In genomic region chr1:70140894-70141293, GRCh38 we compare ENCODE assay signal across 15 cellular contexts.
DNase-seq lines count a peak whose midpoint lies in the region; ATAC-seq and TF ChIP-seq lines count a peak whose summit lies in the region.
"Had no signal": no experiment of that assay in that cellular context is flagged by ENCODE, and none has a peak within 500 bp of the region (broad histone marks: within the 10 kb centered on the region; RNA-seq: fewer than 3 reads in every experiment).

No MANE protein-coding gene starts in this region.

- CTCF ChIA-PET in SK-N-SH (lab: Yijun Ruan, JAX), result interaction anchor here (3.6 kb wide), 1 partner anchor 9 kb away, joined by 29 read pairs; no protein-coding TSS in a partner anchor

- WGBS in SK-N-SH (ENCODE audit: low lambda C conversion rate), result 89% methylated on average over 3 of the region's 3 CpGs

- DNase-seq in EH (ENCODE audit: low read depth) (peak; percentile 44), SK-N-SH (no peak), epithelial cell of esophagus (ENCODE audit: low read depth) (peak; percentile 9), BE2C (no peak), colonic mucosa (no peak)
- no peak for DNase-seq in stimulated activated naive CD8-positive, alpha-beta T cell treated with anti-CD3 and anti-CD28 coated beads, Interleukin-15, Interleukin-2, amounts not matched to agents 100 U/mL and 50 U/mL, for 24 hours
- DNase-seq: activated effector memory CD4-positive, alpha-beta T cell treated with anti-CD3 and anti-CD28 coated beads, Interleukin-2, amount 50 U/mL, for 16 hours; GOT3; KBM-7; NCI-H1417; NCI-H748 treated with DMSO at 0.1 percent for 48 hours had no signal

- H3F3A ChIP-seq in SK-N-SH (replicated peaks; ENCODE audit: insufficient read depth) (peaks cover 23% of the 10 kb centered on the region), neural cell (ENCODE audit: insufficient read depth, low read length, poor library complexity, severe bottlenecking) (peaks cover 5% of the 10 kb centered on the region)

- intact Hi-C loops in colonic mucosa (cut with DNase I), result no loop called here

- H3K9ac ChIP-seq in SK-N-SH (no peak overlapping the region), neural cell (ENCODE audit: low read length) (no peak overlapping the region), colonic mucosa (ENCODE audit: low read depth in 2 of 2, low read length in 2 of 2) (no peak overlapping the region)
- H3K9ac ChIP-seq: parathyroid adenoma had no signal

- H3K9me2 ChIP-seq in SK-N-SH (no peaks in the 10 kb centered on the region), neural cell (ENCODE audit: insufficient read depth, low read length) (no peaks in the 10 kb centered on the region)

- H3K79me2 ChIP-seq in SK-N-SH (ENCODE audit: insufficient read depth) (no peaks in the 10 kb centered on the region), neural cell (replicated peaks; ENCODE audit: insufficient read depth, low read length) (no peaks in the 10 kb centered on the region)
- H3K79me2 ChIP-seq: parathyroid adenoma had no signal

- H3K36me3 ChIP-seq in SK-N-SH (replicated peaks in 1 of 2; ENCODE audit: control insufficient read depth in 1 of 2, insufficient read depth in 2 of 2, low read length in 1 of 2) (peaks cover 7 to 15% of the 10 kb centered on the region in 2 experiments), neural cell (ENCODE audit: insufficient read depth, low read length) (no peaks in the 10 kb centered on the region), BE2C (no peaks in the 10 kb centered on the region), colonic mucosa (no peaks in the 10 kb centered on the region)

- no peak for ATAC-seq in HG03457 (IDR thresholded peaks at IDR 0.05; ENCODE audit: unreplicated experiment)
- ATAC-seq in stimulated activated naive CD8-positive, alpha-beta T cell treated with anti-CD3 and anti-CD28 coated beads, Interleukin-15, Interleukin-2, amounts not matched to agents 100 U/mL and 50 U/mL, for 24 hours, result no peak

- H3K9me3 ChIP-seq in SK-N-SH (no peaks in the 10 kb centered on the region), neural cell (ENCODE audit: low read length) (no peaks in the 10 kb centered on the region), BE2C (no peaks in the 10 kb centered on the region), colonic mucosa (no peaks in the 10 kb centered on the region)
- H3K9me3 ChIP-seq: testis had no signal

- TF ChIP-seq CTCF in SK-N-SH (IDR thresholded peaks at IDR 0.05), result no peak
- no peak for TF ChIP-seq CTCF in epithelial cell of esophagus (IDR thresholded peaks at IDR 0.05; ENCODE audit: insufficient read depth, low read depth, low read length, missing control alignments)
- TF ChIP-seq CTCF in neural cell (IDR thresholded peaks at IDR 0.05; ENCODE audit: poor library complexity, severe bottlenecking), result no peak
- TF ChIP-seq CTCF in BE2C (IDR thresholded peaks at IDR 0.05; ENCODE audit: low read depth, low read length), result no peak
- TF ChIP-seq CTCF in colonic mucosa (IDR thresholded peaks at IDR 0.05), result no peak

- H3K27ac ChIP-seq in SK-N-SH (ENCODE audit: low read depth in 2 of 2, low read length in 1 of 2), result peak overlapping the region; percentile 60 to 76; a peak in 3 of 4 replicates
- peak overlapping the region; percentile 76 for H3K27ac ChIP-seq in neural cell (ENCODE audit: low read length)
- no peak overlapping the region for H3K27ac ChIP-seq in colonic mucosa
- H3K27ac ChIP-seq: parathyroid adenoma, testis had no signal

- H4K20me1 ChIP-seq in SK-N-SH (ENCODE audit: insufficient read depth) (no peaks in the 10 kb centered on the region), neural cell (ENCODE audit: insufficient read depth) (no peaks in the 10 kb centered on the region)

- H2AFZ ChIP-seq in SK-N-SH (ENCODE audit: low read depth) (no peak overlapping the region), neural cell (ENCODE audit: low read depth, low read length) (no peak overlapping the region)
- H2AFZ ChIP-seq: parathyroid adenoma had no signal

- POLR2A ChIA-PET in SK-N-SH (lab: Yijun Ruan, JAX), result interaction anchor here (1.4 kb wide), 1 partner anchor 81 kb away, joined by 5 read pairs; the partner anchor contains the start of gene SRSF11

- H3K4me1 ChIP-seq in SK-N-SH (ENCODE audit: control insufficient read depth in 1 of 2, insufficient read depth in 2 of 2, low read depth in 1 of 2, low read length in 1 of 2) (peaks cover 5 to 21% of the 10 kb centered on the region in 2 experiments; a peak in 3 of 4 replicates), BE2C (no peaks in the 10 kb centered on the region), colonic mucosa (no peaks in the 10 kb centered on the region)
- H3K4me1 ChIP-seq: parathyroid adenoma had no signal

- H3K27me3 ChIP-seq in SK-N-SH (ENCODE audit: insufficient read depth) (no peaks in the 10 kb centered on the region), neural cell (ENCODE audit: insufficient read depth, low read depth, low read length) (no peaks in the 10 kb centered on the region), BE2C (no peaks in the 10 kb centered on the region), colonic mucosa (no peaks in the 10 kb centered on the region)
- H3K27me3 ChIP-seq: testis had no signal

- no peak for TF ChIP-seq EP300 in SK-N-SH (IDR thresholded peaks at IDR 0.05; ENCODE audit: borderline replicate concordance in 1 of 2, low read depth in 1 of 2, low read length in 1 of 2)
- TF ChIP-seq EP300 in neural cell (conservative IDR thresholded peaks at IDR 0.05; ENCODE audit: poor library complexity, severe bottlenecking), result no peak

- H3K4me3 ChIP-seq in SK-N-SH (ENCODE audit: low read depth in 2 of 2, low read length in 1 of 2), result no peak overlapping the region
- H3K4me3 ChIP-seq in epithelial cell of esophagus (ENCODE audit: low read length), result no peak overlapping the region
- H3K4me3 ChIP-seq in neural cell (ENCODE audit: low read length), result peak overlapping the region; percentile 52
- H3K4me3 ChIP-seq in BE2C (ENCODE audit: low read depth, low read length), result no peak overlapping the region
- no peak overlapping the region for H3K4me3 ChIP-seq in colonic mucosa
- H3K4me3 ChIP-seq: testis had no signal

- TF ChIP-seq RAD21 in SK-N-SH (IDR thresholded peaks at IDR 0.05; ENCODE audit: low read length) (no peak), neural cell (conservative IDR thresholded peaks at IDR 0.05) (no peak)

- peak overlapping the region; percentile 49; the same call in 1 of the 2 replicates for H3K4me2 ChIP-seq in SK-N-SH
- peak overlapping the region; percentile 53 for H3K4me2 ChIP-seq in neural cell (ENCODE audit: low read length)

TF ChIP-seq in SK-N-SH, 30 proteins besides CTCF, POLR2A, EP300 and RAD21 (continues in another document):
- TF ChIP-seq REST (IDR thresholded peaks at IDR 0.05; ENCODE audit: low read depth, low read length) (no peak), RCOR1 (IDR thresholded peaks at IDR 0.05; ENCODE audit: low read length) (no peak), POLR2AphosphoS5 (IDR thresholded peaks at IDR 0.05; ENCODE audit: low read depth, low read length) (no peak)

TF ChIP-seq in neural cell, 6 proteins besides CTCF, POLR2A, EP300 and RAD21:
- no peak for TF ChIP-seq TAF1 (IDR thresholded peaks at IDR 0.05; ENCODE audit: low read depth)
- no peak for TF ChIP-seq POLR2AphosphoS5 (IDR thresholded peaks at IDR 0.05)
- TF ChIP-seq MXI1 (conservative IDR thresholded peaks at IDR 0.05; ENCODE audit: poor library complexity, severe bottlenecking), result no peak
- no peak for TF ChIP-seq REST (IDR thresholded peaks at IDR 0.05; ENCODE audit: borderline replicate concordance)
- TF ChIP-seq EZH2 (IDR thresholded peaks at IDR 0.05; ENCODE audit: borderline replicate concordance, insufficient read depth, low read length, poor library complexity, severe bottlenecking), result no peak
- no peak for TF ChIP-seq SMC3 (conservative IDR thresholded peaks at IDR 0.05; ENCODE audit: poor library complexity)

Comparison
In these comparisons a context has a peak if more than half of its experiments do, and no peak if none do; other contexts are left out.
1. DNase-seq: peak in EH (single experiment) and epithelial cell of esophagus (single experiment); none in SK-N-SH (single experiment), BE2C (single experiment), stimulated activated naive CD8-positive, alpha-beta T cell treated with anti-CD3 and anti-CD28 coated beads, Interleukin-15, Interleukin-2, amounts not matched to agents 100 U/mL and 50 U/mL, for 24 hours (single experiment) and colonic mucosa (single experiment).